ENCODE assay signal across 2 cellular contexts in the genomic region with DNA sequence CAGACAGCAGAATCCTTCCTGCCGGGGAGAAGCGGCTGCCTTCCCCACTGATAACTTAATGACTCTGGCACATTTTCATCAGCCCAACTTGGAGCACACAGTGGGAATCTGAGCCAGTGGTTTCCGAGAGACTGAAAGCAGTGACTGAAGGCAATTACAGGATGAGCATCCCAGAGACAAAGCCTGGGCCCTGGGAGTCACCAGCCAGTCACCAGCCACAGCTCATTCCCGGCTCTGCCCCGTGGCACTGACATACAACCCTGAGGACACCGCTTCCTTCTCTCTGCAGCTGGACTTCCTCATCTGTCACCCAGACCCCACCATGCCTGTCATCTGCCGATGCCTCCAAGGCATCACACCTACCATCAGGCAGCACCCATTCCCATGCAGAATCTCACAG.
TF ChIP-seq lines count a peak whose summit lies in the region.

No MANE protein-coding gene starts in this region.

TF ChIP-seq in SK-N-SH, 30 proteins besides CTCF, POLR2A, EP300 and RAD21 (continued from another document):
- TF ChIP-seq, protein P1, sequence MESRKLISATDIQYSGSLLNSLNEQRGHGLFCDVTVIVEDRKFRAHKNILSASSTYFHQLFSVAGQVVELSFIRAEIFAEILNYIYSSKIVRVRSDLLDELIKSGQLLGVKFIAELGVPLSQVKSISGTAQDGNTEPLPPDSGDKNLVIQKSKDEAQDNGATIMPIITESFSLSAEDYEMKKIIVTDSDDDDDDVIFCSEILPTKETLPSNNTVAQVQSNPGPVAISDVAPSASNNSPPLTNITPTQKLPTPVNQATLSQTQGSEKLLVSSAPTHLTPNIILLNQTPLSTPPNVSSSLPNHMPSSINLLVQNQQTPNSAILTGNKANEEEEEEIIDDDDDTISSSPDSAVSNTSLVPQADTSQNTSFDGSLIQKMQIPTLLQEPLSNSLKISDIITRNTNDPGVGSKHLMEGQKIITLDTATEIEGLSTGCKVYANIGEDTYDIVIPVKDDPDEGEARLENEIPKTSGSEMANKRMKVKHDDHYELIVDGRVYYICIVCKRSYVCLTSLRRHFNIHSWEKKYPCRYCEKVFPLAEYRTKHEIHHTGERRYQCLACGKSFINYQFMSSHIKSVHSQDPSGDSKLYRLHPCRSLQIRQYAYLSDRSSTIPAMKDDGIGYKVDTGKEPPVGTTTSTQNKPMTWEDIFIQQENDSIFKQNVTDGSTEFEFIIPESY (IDR thresholded peaks at IDR 0.05; ENCODE audit: borderline replicate concordance, low read depth): no peak
- TF ChIP-seq, protein P2, sequence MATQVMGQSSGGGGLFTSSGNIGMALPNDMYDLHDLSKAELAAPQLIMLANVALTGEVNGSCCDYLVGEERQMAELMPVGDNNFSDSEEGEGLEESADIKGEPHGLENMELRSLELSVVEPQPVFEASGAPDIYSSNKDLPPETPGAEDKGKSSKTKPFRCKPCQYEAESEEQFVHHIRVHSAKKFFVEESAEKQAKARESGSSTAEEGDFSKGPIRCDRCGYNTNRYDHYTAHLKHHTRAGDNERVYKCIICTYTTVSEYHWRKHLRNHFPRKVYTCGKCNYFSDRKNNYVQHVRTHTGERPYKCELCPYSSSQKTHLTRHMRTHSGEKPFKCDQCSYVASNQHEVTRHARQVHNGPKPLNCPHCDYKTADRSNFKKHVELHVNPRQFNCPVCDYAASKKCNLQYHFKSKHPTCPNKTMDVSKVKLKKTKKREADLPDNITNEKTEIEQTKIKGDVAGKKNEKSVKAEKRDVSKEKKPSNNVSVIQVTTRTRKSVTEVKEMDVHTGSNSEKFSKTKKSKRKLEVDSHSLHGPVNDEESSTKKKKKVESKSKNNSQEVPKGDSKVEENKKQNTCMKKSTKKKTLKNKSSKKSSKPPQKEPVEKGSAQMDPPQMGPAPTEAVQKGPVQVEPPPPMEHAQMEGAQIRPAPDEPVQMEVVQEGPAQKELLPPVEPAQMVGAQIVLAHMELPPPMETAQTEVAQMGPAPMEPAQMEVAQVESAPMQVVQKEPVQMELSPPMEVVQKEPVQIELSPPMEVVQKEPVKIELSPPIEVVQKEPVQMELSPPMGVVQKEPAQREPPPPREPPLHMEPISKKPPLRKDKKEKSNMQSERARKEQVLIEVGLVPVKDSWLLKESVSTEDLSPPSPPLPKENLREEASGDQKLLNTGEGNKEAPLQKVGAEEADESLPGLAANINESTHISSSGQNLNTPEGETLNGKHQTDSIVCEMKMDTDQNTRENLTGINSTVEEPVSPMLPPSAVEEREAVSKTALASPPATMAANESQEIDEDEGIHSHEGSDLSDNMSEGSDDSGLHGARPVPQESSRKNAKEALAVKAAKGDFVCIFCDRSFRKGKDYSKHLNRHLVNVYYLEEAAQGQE (IDR thresholded peaks at IDR 0.05; ENCODE audit: low read depth, low read length): no peak
- TF ChIP-seq TCF12 (IDR thresholded peaks at IDR 0.05) (no peak), FOXM1 (IDR thresholded peaks at IDR 0.05; ENCODE audit: low read depth) (no peak), FOSL2 (IDR thresholded peaks at IDR 0.05; ENCODE audit: borderline replicate concordance, low read depth) (no peak), POLR2AphosphoS5 (IDR thresholded peaks at IDR 0.05; ENCODE audit: low read depth, low read length) (no peak), YY1 (IDR thresholded peaks at IDR 0.05; ENCODE audit: low read depth) (no peak)

TF ChIP-seq in SK-N-SH treated with all-trans-retinoic acid at 6 μM for 48 hours, 23 proteins besides CTCF, POLR2A, EP300 and RAD21 (continued from another document):
- TF ChIP-seq, protein P3, sequence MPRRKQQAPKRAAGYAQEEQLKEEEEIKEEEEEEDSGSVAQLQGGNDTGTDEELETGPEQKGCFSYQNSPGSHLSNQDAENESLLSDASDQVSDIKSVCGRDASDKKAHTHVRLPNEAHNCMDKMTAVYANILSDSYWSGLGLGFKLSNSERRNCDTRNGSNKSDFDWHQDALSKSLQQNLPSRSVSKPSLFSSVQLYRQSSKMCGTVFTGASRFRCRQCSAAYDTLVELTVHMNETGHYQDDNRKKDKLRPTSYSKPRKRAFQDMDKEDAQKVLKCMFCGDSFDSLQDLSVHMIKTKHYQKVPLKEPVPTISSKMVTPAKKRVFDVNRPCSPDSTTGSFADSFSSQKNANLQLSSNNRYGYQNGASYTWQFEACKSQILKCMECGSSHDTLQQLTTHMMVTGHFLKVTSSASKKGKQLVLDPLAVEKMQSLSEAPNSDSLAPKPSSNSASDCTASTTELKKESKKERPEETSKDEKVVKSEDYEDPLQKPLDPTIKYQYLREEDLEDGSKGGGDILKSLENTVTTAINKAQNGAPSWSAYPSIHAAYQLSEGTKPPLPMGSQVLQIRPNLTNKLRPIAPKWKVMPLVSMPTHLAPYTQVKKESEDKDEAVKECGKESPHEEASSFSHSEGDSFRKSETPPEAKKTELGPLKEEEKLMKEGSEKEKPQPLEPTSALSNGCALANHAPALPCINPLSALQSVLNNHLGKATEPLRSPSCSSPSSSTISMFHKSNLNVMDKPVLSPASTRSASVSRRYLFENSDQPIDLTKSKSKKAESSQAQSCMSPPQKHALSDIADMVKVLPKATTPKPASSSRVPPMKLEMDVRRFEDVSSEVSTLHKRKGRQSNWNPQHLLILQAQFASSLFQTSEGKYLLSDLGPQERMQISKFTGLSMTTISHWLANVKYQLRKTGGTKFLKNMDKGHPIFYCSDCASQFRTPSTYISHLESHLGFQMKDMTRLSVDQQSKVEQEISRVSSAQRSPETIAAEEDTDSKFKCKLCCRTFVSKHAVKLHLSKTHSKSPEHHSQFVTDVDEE (CRISPR knock-in tag; IDR thresholded peaks at IDR 0.05): no peak
- TF ChIP-seq ZNF8 (CRISPR knock-in tag; IDR thresholded peaks at IDR 0.05): no peak
